ENCODE assay signal across 1 cellular context in genomic region chr1:36239941-36240637, GRCh38.
A peak's percentile ranks its signal among the peaks of the same experiment; 100 is the strongest.
TF ChIP-seq lines count a peak whose summit lies in the region.

No MANE protein-coding gene starts in this region.

TF ChIP-seq in HepG2, 621 proteins besides CTCF, POLR2A, EP300 and RAD21 (continued from another document and continues in another):
- TF ChIP-seq PATZ1 (CRISPR knock-in tag; IDR thresholded peaks at IDR 0.05) (peak; percentile 63), ZBTB34 (CRISPR knock-in tag; IDR thresholded peaks at IDR 0.05) (no peak), ZNF510 (CRISPR knock-in tag; IDR thresholded peaks at IDR 0.05; ENCODE audit: low read depth) (no peak), ZNF34 (CRISPR knock-in tag; IDR thresholded peaks at IDR 0.05; ENCODE audit: borderline replicate concordance) (no peak), ZNF143 (CRISPR knock-in tag; IDR thresholded peaks at IDR 0.05) (peak; percentile 23; the same call in 1 of the 2 replicates), ASH2L (IDR thresholded peaks at IDR 0.05; ENCODE audit: insufficient read length, low read depth, low read length) (peak; percentile 96), SPEN (CRISPR knock-in tag; IDR thresholded peaks at IDR 0.05; ENCODE audit: low read depth) (peak; percentile 69; the same call in 1 of the 2 replicates), MIXL1 (CRISPR knock-in tag; IDR thresholded peaks at IDR 0.05) (peak; percentile 33; the same call in 1 of the 2 replicates), HNRNPH1 (optimal IDR thresholded peaks at IDR 0.05; ENCODE audit: low read depth, low read length) (no peak), IRF2 (CRISPR knock-in tag; IDR thresholded peaks at IDR 0.05) (0 out of 2 replicates have a peak, but pooled peaks have one; percentile 43), PRDM4 (CRISPR knock-in tag; IDR thresholded peaks at IDR 0.05; ENCODE audit: borderline replicate concordance) (no peak), NR2F1 (CRISPR knock-in tag; IDR thresholded peaks at IDR 0.05) (peak; percentile 37 to 78; a peak in 2 of 4 replicates), HMGXB3 (CRISPR knock-in tag; IDR thresholded peaks at IDR 0.05; ENCODE audit: borderline replicate concordance) (no peak), CCAR2 (optimal IDR thresholded peaks at IDR 0.05; ENCODE audit: low read depth, low read length) (no peak), NR2F2 (IDR thresholded peaks at IDR 0.05; ENCODE audit: borderline replicate concordance, low read depth) (peak; percentile 60; the same call in 1 of the 2 replicates), FUBP1 (CRISPR knock-in tag; IDR thresholded peaks at IDR 0.05; ENCODE audit: borderline replicate concordance) (no peak), ZNF556 (CRISPR knock-in tag; IDR thresholded peaks at IDR 0.05; ENCODE audit: borderline replicate concordance) (no peak), BHLHE40 (IDR thresholded peaks at IDR 0.05; ENCODE audit: low read length) (0 out of 2 replicates have a peak, but pooled peaks have one; percentile 35), ZNF674 (CRISPR knock-in tag; IDR thresholded peaks at IDR 0.05; ENCODE audit: low read depth) (no peak), MATR3 (CRISPR knock-in tag; IDR thresholded peaks at IDR 0.05) (no peak), ZNF772 (CRISPR knock-in tag; IDR thresholded peaks at IDR 0.05) (peak; percentile 54; the same call in 1 of the 2 replicates), NFE2L1 (CRISPR knock-in tag; IDR thresholded peaks at IDR 0.05; ENCODE audit: borderline replicate concordance) (no peak), SNRNP70 (IDR thresholded peaks at IDR 0.05; ENCODE audit: low read depth, low read length) (no peak), DNMT1 (CRISPR knock-in tag; IDR thresholded peaks at IDR 0.05) (no peak), ELF1 (CRISPR knock-in tag; IDR thresholded peaks at IDR 0.05) (no peak; the same call in 1 of the 2 replicates), ZNF614 (CRISPR knock-in tag; IDR thresholded peaks at IDR 0.05; ENCODE audit: borderline replicate concordance) (peak; percentile 43; the same call in 1 of the 2 replicates), ZNF253 (CRISPR knock-in tag; IDR thresholded peaks at IDR 0.05; ENCODE audit: borderline replicate concordance) (no peak), CSRNP2 (CRISPR knock-in tag; conservative IDR thresholded peaks at IDR 0.05; ENCODE audit: low read depth) (no peak), ZNF558 (CRISPR knock-in tag; IDR thresholded peaks at IDR 0.05; ENCODE audit: borderline replicate concordance) (no peak), NR2F6 (IDR thresholded peaks at IDR 0.05) (peak; percentile 77), NR2F6 (CRISPR knock-in tag; IDR thresholded peaks at IDR 0.05) (peak; percentile 54), NFKB2 (CRISPR knock-in tag; IDR thresholded peaks at IDR 0.05; ENCODE audit: borderline replicate concordance) (no peak), ZNF790 (CRISPR knock-in tag; IDR thresholded peaks at IDR 0.05; ENCODE audit: borderline replicate concordance) (no peak), ZNF746 (CRISPR knock-in tag; IDR thresholded peaks at IDR 0.05) (no peak), ZNF382 (CRISPR knock-in tag; IDR thresholded peaks at IDR 0.05; ENCODE audit: borderline replicate concordance) (no peak), JUND (CRISPR knock-in tag; IDR thresholded peaks at IDR 0.05) (no peak), ZNF567 (CRISPR knock-in tag; IDR thresholded peaks at IDR 0.05; ENCODE audit: borderline replicate concordance) (no peak), SOX5 (CRISPR knock-in tag; IDR thresholded peaks at IDR 0.05; ENCODE audit: borderline replicate concordance) (peak; percentile 84), ZFP36L1 (CRISPR knock-in tag; IDR thresholded peaks at IDR 0.05) (peak; percentile 41; the same call in 1 of the 2 replicates), GMEB2 (CRISPR knock-in tag; IDR thresholded peaks at IDR 0.05; ENCODE audit: low read depth) (no peak; the same call in 1 of the 2 replicates), TMF1 (CRISPR knock-in tag; IDR thresholded peaks at IDR 0.05; ENCODE audit: low read depth) (no peak), XRCC5 (optimal IDR thresholded peaks at IDR 0.05; ENCODE audit: low read length) (peak; percentile 58), JARID2 (CRISPR knock-in tag; IDR thresholded peaks at IDR 0.05; ENCODE audit: insufficient replicate concordance) (no peak), FOXJ3 (CRISPR knock-in tag; IDR thresholded peaks at IDR 0.05; ENCODE audit: borderline replicate concordance) (peak; percentile 20; the same call in 1 of the 2 replicates), STAG1 (CRISPR knock-in tag; IDR thresholded peaks at IDR 0.05) (peak; percentile 11; the same call in 1 of the 2 replicates), CCDC6 (CRISPR knock-in tag; IDR thresholded peaks at IDR 0.05) (no peak), ZNF570 (CRISPR knock-in tag; IDR thresholded peaks at IDR 0.05; ENCODE audit: borderline replicate concordance) (no peak), ZNF775 (CRISPR knock-in tag; IDR thresholded peaks at IDR 0.05; ENCODE audit: borderline replicate concordance) (peak; percentile 94), USF2 (IDR thresholded peaks at IDR 0.05; ENCODE audit: low read depth, low read length) (peak; percentile 82), USF2 (CRISPR knock-in tag; IDR thresholded peaks at IDR 0.05; ENCODE audit: borderline replicate concordance) (peak; percentile 92; the same call in 1 of the 2 replicates)
